ENCODE assay signal across 13 cellular contexts in genomic region chr18:3982541-3982940, GRCh38.
DNase-seq lines count a peak whose midpoint lies in the region; ATAC-seq and TF ChIP-seq lines count a peak whose summit lies in the region.
"Had no signal": no experiment of that assay in that cellular context is flagged by ENCODE, and none has a peak within 500 bp of the region (broad histone marks: within the 10 kb centered on the region; RNA-seq: fewer than 3 reads in every experiment).

No MANE protein-coding gene starts in this region.

- POLR2A ChIA-PET in activated CD4-positive, alpha-beta memory T cell treated with anti-CD3 and anti-CD28 coated beads, Interleukin-2, amount 10 ng/mL, durations not matched to agents 7 days and 5 days (lab: Charles Lee): no interaction called here

- no peak overlapping the region for H3K27ac Mint-ChIP-seq in activated CD4-positive, alpha-beta memory T cell treated with anti-CD3 and anti-CD28 coated beads, Interleukin-2, amount 10 ng/mL, durations not matched to agents 7 days and 5 days
- H3K27ac Mint-ChIP-seq: CD8-positive, alpha-beta memory T cell had no signal

- WGBS in GM23248 (ENCODE audit: low coverage in 1 of 2, low lambda C conversion rate in 2 of 2, missing lambda C conversion rate in 2 of 2), 2 experiments: 48 to 51% methylated on average over 3 of the region's 3 CpGs

- H3K9me2 ChIP-seq in GM23248 (ENCODE audit: insufficient read depth): no peaks in the 10 kb centered on the region

- H3K27me3 ChIP-seq in GM23248 (replicated peaks; ENCODE audit: insufficient read depth) (no peaks in the 10 kb centered on the region), RWPE2 (ENCODE audit: insufficient read depth, poor library complexity, severe bottlenecking) (no peaks in the 10 kb centered on the region)
- H3K27me3 ChIP-seq: BLaER1 had no signal

- H3K36me3 ChIP-seq in GM23248 (ENCODE audit: low read depth): no peaks in the 10 kb centered on the region
- no peaks in the 10 kb centered on the region for H3K36me3 ChIP-seq in RWPE2 (ENCODE audit: low read depth)
- H3K36me3 ChIP-seq: BLaER1 had no signal

- no peak overlapping the region for H3K4me3 ChIP-seq in GM23248
- H3K4me3 ChIP-seq in RWPE2 (ENCODE audit: severe bottlenecking): no peak overlapping the region
- H3K4me3 ChIP-seq in fibroblast of mammary gland (ENCODE audit: control insufficient read depth, low read depth, low read length): no peak overlapping the region
- H3K4me3 ChIP-seq: BLaER1 had no signal

- H3K79me2 ChIP-seq in GM23248 (ENCODE audit: insufficient read depth): no peaks in the 10 kb centered on the region

- H3K36me3 Mint-ChIP-seq in activated CD4-positive, alpha-beta memory T cell treated with anti-CD3 and anti-CD28 coated beads, Interleukin-2, amount 10 ng/mL, durations not matched to agents 7 days and 5 days (ENCODE audit: low read depth): no peaks in the 10 kb centered on the region

- no peak overlapping the region for H3K4me3 Mint-ChIP-seq in activated CD4-positive, alpha-beta memory T cell treated with anti-CD3 and anti-CD28 coated beads, Interleukin-2, amount 10 ng/mL, durations not matched to agents 7 days and 5 days
- H3K4me3 Mint-ChIP-seq: CD8-positive, alpha-beta memory T cell had no signal

- peak overlapping the region; percentile 37 for H3K27ac ChIP-seq in GM23248
- peak overlapping the region; percentile 98 for H3K27ac ChIP-seq in RWPE2 (ENCODE audit: poor library complexity, severe bottlenecking)
- H3K27ac ChIP-seq: BLaER1 had no signal

- ATAC-seq in RWPE2 (ENCODE audit: low read depth): no peak
- ATAC-seq: HepG2 had no signal

- in situ Hi-C loops in GM23248 (cut with MboI): loop anchor here (5.0 to 25.0 kb wide), 3 partner anchors 205 to 695 kb away; no protein-coding TSS in a partner anchor

- peaks cover 34% of the 10 kb centered on the region for H3F3A ChIP-seq in GM23248 (ENCODE audit: insufficient read depth)

- H3K4me1 ChIP-seq in GM23248 (ENCODE audit: insufficient read depth) (peaks cover 40% of the 10 kb centered on the region), RWPE2 (ENCODE audit: insufficient read depth, poor library complexity, severe bottlenecking) (peaks cover 34% of the 10 kb centered on the region)

- H3K9me3 Mint-ChIP-seq in activated CD4-positive, alpha-beta memory T cell treated with anti-CD3 and anti-CD28 coated beads, Interleukin-2, amount 10 ng/mL, durations not matched to agents 7 days and 5 days: peaks cover 3% of the 10 kb centered on the region

- H3K9me3 ChIP-seq in GM23248 (ENCODE audit: low read depth): no peaks in the 10 kb centered on the region
- H3K9me3 ChIP-seq in RWPE2 (ENCODE audit: severe bottlenecking): peaks cover 5% of the 10 kb centered on the region

- TF ChIP-seq CTCF in RWPE2 (IDR thresholded peaks at IDR 0.05; ENCODE audit: poor library complexity, severe bottlenecking) (no peak), fibroblast of mammary gland (conservative IDR thresholded peaks at IDR 0.05; ENCODE audit: control insufficient read depth, insufficient read depth, low read depth, low read length) (no peak)

- no peaks in the 10 kb centered on the region for H4K20me1 ChIP-seq in GM23248 (ENCODE audit: insufficient read depth)
- H4K20me1 ChIP-seq: BLaER1 had no signal

- CTCF ChIA-PET in activated CD4-positive, alpha-beta memory T cell treated with anti-CD3 and anti-CD28 coated beads, Interleukin-2, amount 10 ng/mL, durations not matched to agents 7 days and 5 days (lab: Charles Lee): no interaction called here

- H3K4me2 ChIP-seq in GM23248 (ENCODE audit: unreplicated experiment): peak overlapping the region; percentile 11
- H3K4me2 ChIP-seq: BLaER1 had no signal

- no peaks in the 10 kb centered on the region for H3K27me3 Mint-ChIP-seq in activated CD4-positive, alpha-beta memory T cell treated with anti-CD3 and anti-CD28 coated beads, Interleukin-2, amount 10 ng/mL, durations not matched to agents 7 days and 5 days

- no peak overlapping the region for H3K9ac ChIP-seq in GM23248
- H3K9ac ChIP-seq: BLaER1 had no signal

- peak; percentile 52 for DNase-seq in GM23248
- no peak for DNase-seq in RWPE2 (ENCODE audit: low spot score)
- DNase-seq in fibroblast of mammary gland (ENCODE audit: low read depth): peak; percentile 55
- DNase-seq in renal cortical epithelial cell (ENCODE audit: low read depth): peak; percentile 43
- no peak for DNase-seq in activated CD4-positive, alpha-beta memory T cell treated with anti-CD3 and anti-CD28 coated beads, Interleukin-2, amount 10 ng/mL, durations not matched to agents 7 days and 5 days
- DNase-seq in putamen (ENCODE audit: low spot score): no peak
- no peak for DNase-seq in RPMI8226
- DNase-seq: CD8-positive, alpha-beta memory T cell; Karpas-422; NCI-H2029; NCI-H524 treated with DMSO at 0.1 percent for 48 hours had no signal

- H2AFZ ChIP-seq in GM23248: no peak overlapping the region

- peaks cover 10% of the 10 kb centered on the region for H3K4me1 Mint-ChIP-seq in activated CD4-positive, alpha-beta memory T cell treated with anti-CD3 and anti-CD28 coated beads, Interleukin-2, amount 10 ng/mL, durations not matched to agents 7 days and 5 days

Comparison
In these comparisons a context has a peak if more than half of its experiments do, and no peak if none do; other contexts are left out.
1. DNase-seq: peak in GM23248 (single experiment), fibroblast of mammary gland (single experiment) and renal cortical epithelial cell (single experiment); none in RWPE2 (single experiment), activated CD4-positive, alpha-beta memory T cell treated with anti-CD3 and anti-CD28 coated beads, Interleukin-2, amount 10 ng/mL, durations not matched to agents 7 days and 5 days (single experiment), putamen (single experiment) and RPMI8226 (single experiment).